In the genomic region with DNA sequence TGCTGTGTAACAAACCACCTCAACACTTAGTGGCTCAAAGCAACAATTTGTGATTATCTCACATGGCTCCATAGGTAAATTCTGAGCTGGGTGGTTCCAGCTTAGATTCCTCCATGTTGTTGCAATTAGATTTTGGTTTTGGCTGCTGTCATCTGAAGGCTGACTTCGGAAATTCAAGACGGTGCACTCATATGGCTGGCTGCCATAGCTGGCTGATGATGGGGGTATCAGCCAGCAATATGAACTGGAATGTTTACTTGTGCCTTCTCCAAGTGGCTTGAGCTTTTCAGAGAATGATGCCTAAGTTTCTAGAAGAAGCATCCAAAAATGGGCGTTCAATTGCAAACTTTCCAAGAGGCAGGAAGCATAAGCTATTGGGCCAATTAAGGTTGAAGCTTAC, we compare ENCODE assay signal across 7 cellular contexts.
"Had no signal": no experiment of that assay in that cellular context is flagged by ENCODE, and none has a peak within 500 bp of the region (broad histone marks: within the 10 kb centered on the region; RNA-seq: fewer than 3 reads in every experiment).

No MANE protein-coding gene starts in this region.

- H3K9me3 ChIP-seq: HAP-1 had no signal

- H3K4me3 ChIP-seq: GM23248, HAP-1, K562 had no signal

- H3K9ac ChIP-seq: GM23248 had no signal

- H3K36me3 ChIP-seq: HAP-1 had no signal

- FAIRE-seq: HTR-8/SVneo, K562 had no signal

- DNase-seq: GM23248, GOT3, H7, IMR-90 had no signal

- H2AFZ ChIP-seq: GM23248 had no signal

- H3K4me1 ChIP-seq: HAP-1 had no signal

- H3K27ac ChIP-seq: GM23248 had no signal
